In the genomic region with DNA sequence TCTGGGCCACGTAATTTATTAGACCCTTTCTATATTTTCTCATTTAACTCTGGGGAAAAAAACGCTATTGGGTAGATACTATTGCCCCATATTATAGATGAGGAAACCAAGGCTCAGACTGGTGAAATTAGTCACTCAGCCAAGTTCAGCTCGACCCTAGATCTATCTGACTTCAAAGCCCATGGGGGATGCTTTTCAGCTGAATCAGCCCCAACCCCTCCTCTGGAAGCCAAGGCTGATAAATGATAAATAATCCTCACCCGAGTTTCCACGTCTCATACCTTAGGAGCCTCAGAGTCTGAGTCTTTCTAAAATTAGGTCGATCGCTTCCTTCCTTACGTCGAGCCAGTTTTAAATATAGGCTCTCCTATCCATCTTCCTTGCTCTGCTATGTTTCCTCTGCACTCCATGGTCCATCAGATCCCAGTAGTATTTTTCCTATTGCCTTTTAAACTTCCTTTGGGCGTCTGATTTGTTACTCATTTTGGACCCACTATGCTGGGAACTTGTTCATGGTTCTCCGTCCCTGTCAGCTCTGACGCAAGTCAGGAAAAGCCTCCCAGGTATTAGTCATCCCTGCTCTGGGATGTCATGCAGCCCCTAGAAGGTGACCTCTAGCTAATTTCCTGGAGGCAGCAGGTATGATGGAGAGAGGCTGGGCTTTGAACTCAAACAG, we compare ENCODE assay signal across 13 cellular contexts.
DNase-seq lines count a peak whose midpoint lies in the region; ATAC-seq and TF ChIP-seq lines count a peak whose summit lies in the region.
"Had no signal": no experiment of that assay in that cellular context is flagged by ENCODE, and none has a peak within 500 bp of the region (broad histone marks: within the 10 kb centered on the region; RNA-seq: fewer than 3 reads in every experiment).

No MANE protein-coding gene starts in this region.

- intact Hi-C loops in tibial artery (cut with DNase I; ENCODE audit: low total_unique reads) (no loop called here), thyroid gland (cut with DNase I) (no loop called here)

- no peak for TF ChIP-seq POLR2A in thyroid gland (IDR thresholded peaks at IDR 0.05)

- H3K4me3 ChIP-seq in epithelial cell of proximal tubule (ENCODE audit: low read depth, low read length) (no peak overlapping the region), mesodermal cell (ENCODE audit: extremely low read depth, insufficient read depth, low read length, poor library complexity, severe bottlenecking) (no peak overlapping the region), tibial artery (no peak overlapping the region), thyroid gland (replicated peaks in 1 of 3) (no peak overlapping the region)

- POLR2A ChIA-PET in RWPE1 (lab: Yijun Ruan, JAX; ENCODE audit: low non-redundant PET) = interaction anchor here (0.6 kb wide), 1 partner anchor 226 kb away, joined by 5 read pairs; no protein-coding TSS in a partner anchor

- WGBS in mesodermal cell (ENCODE audit: insufficient coverage in 2 of 2), 2 experiments = 79 to 80% methylated on average over 10 to 11 of the region's 12 CpGs
- 76 to 77% methylated on average over 12 of the region's 12 CpGs for WGBS in thyroid gland, 2 donors

- H3K27ac ChIP-seq in RWPE1 (no peak overlapping the region), mesodermal cell (ENCODE audit: low read depth, low read length, severe bottlenecking) (peak overlapping the region; percentile 46), tibial artery (no peak overlapping the region), thyroid gland (no peak overlapping the region)

- CTCF ChIA-PET in RWPE1 (lab: Yijun Ruan, JAX) = no interaction called here

- H3K9me3 ChIP-seq in mesodermal cell (ENCODE audit: control insufficient read depth, low read length) = no peaks in the 10 kb centered on the region
- H3K9me3 ChIP-seq in tibial artery = no peaks in the 10 kb centered on the region
- H3K9me3 ChIP-seq in thyroid gland = no peaks in the 10 kb centered on the region

- no peak for ATAC-seq in GM18517 (IDR thresholded peaks at IDR 0.05; ENCODE audit: unreplicated experiment)
- ATAC-seq: activated CD8-positive, alpha-beta memory T cell treated with anti-CD3 and anti-CD28 coated beads, Interleukin-2, amount 10 ng/mL, durations not matched to agents 7 days and 5 days; CD8-positive, alpha-beta T cell had no signal

- no peak for TF ChIP-seq CTCF in RWPE1 (conservative IDR thresholded peaks at IDR 0.05; ENCODE audit: low read depth)
- no peak for TF ChIP-seq CTCF in epithelial cell of proximal tubule (conservative IDR thresholded peaks at IDR 0.05; ENCODE audit: low read depth, low read length)
- TF ChIP-seq CTCF in tibial artery (IDR thresholded peaks at IDR 0.05) = no peak
- TF ChIP-seq CTCF in thyroid gland (IDR thresholded peaks at IDR 0.05) = no peak

- H3K36me3 ChIP-seq in mesodermal cell (ENCODE audit: control insufficient read depth, insufficient read depth, low read length) = no peaks in the 10 kb centered on the region
- no peaks in the 10 kb centered on the region for H3K36me3 ChIP-seq in tibial artery
- H3K36me3 ChIP-seq in thyroid gland = no peaks in the 10 kb centered on the region

- H3K27me3 ChIP-seq in tibial artery (no peaks in the 10 kb centered on the region), thyroid gland (no peaks in the 10 kb centered on the region)

- DNase-seq in ELR (ENCODE audit: low read depth) = peak; percentile 85
- DNase-seq in RWPE1 (ENCODE audit: low spot score) = peak; percentile 74
- DNase-seq in epithelial cell of proximal tubule (ENCODE audit: low read depth) = peak; percentile 73
- no peak for DNase-seq in stimulated activated CD4-positive, alpha-beta T cell treated with anti-CD3 and anti-CD28 coated beads, Interleukin-2, amount 100 ng/mL, for 48 hours
- no peak for DNase-seq in tibial artery
- no peak for DNase-seq in thyroid gland
- DNase-seq: activated CD8-positive, alpha-beta memory T cell treated with anti-CD3 and anti-CD28 coated beads, Interleukin-2, amount 10 ng/mL, durations not matched to agents 7 days and 5 days; activated naive CD4-positive, alpha-beta T cell treated with anti-CD3 and anti-CD28 coated beads for 36 hours; CD8-positive, alpha-beta T cell; naive B cell; NCI-H187 treated with DMSO at 0.1 percent for 48 hours had no signal

- H3K4me1 ChIP-seq in mesodermal cell (ENCODE audit: control insufficient read depth, insufficient read depth, low read length, poor library complexity, severe bottlenecking) (peaks cover 11% of the 10 kb centered on the region), tibial artery (peaks cover 0 to 13% (median 4%) of the 10 kb centered on the region in 4 donors), thyroid gland (peaks cover 10 to 21% of the 10 kb centered on the region in 2 donors)

Comparison
In these comparisons a context has a peak if more than half of its experiments do, and no peak if none do; other contexts are left out.
1. DNase-seq: peak in ELR (single experiment), RWPE1 (single experiment) and epithelial cell of proximal tubule (single experiment); none in stimulated activated CD4-positive, alpha-beta T cell treated with anti-CD3 and anti-CD28 coated beads, Interleukin-2, amount 100 ng/mL, for 48 hours (0 of 2), tibial artery (0 of 2) and thyroid gland (0 of 2).